Comparison of ENCODE assay signal across 13 cellular contexts in genomic region chr22:49281467-49282340, GRCh38.
DNase-seq lines count a peak whose midpoint lies in the region; ATAC-seq, FAIRE-seq and TF ChIP-seq lines count a peak whose summit lies in the region.
"Had no signal": no experiment of that assay in that cellular context is flagged by ENCODE, and none has a peak within 500 bp of the region (broad histone marks: within the 10 kb centered on the region; RNA-seq: fewer than 3 reads in every experiment).

No MANE protein-coding gene starts in this region.

- no peak overlapping the region for H3K27ac ChIP-seq in K562 (ENCODE audit: extremely low read depth, low read depth, low read length)
- no peak overlapping the region for H3K27ac ChIP-seq in small intestine (ENCODE audit: low read depth in 1 of 2, low read length in 1 of 2)
- H3K27ac ChIP-seq: BLaER1 had no signal

- H3K4me1 ChIP-seq in K562 (replicated peaks in 1 of 2; ENCODE audit: control insufficient read depth in 2 of 2, insufficient read depth in 2 of 2, low read length in 2 of 2) = no peaks in the 10 kb centered on the region
- H3K4me1 ChIP-seq in small intestine (ENCODE audit: control insufficient read depth in 2 of 2, insufficient read depth in 1 of 2, low read depth in 1 of 2, low read length in 1 of 2) = no peaks in the 10 kb centered on the region
- H3K4me1 ChIP-seq: BLaER1 had no signal

- FAIRE-seq in K562 (lab: Jason Lieb, UNC) (no peak), urothelium cell line (lab: Jason Lieb, UNC) (no peak), small intestine (lab: Jason Lieb, UNC) (no peak)
- FAIRE-seq: H54 had no signal

- no TSS peak for BruUV-seq in K562 (replicated peaks; lab: Mats Ljungman, UMichigan)

- H3K36me3 ChIP-seq in K562 (ENCODE audit: control insufficient read depth, insufficient read depth, low read length) (no peaks in the 10 kb centered on the region), small intestine (ENCODE audit: control insufficient read depth in 2 of 2, insufficient read depth in 2 of 2, low read length in 2 of 2) (no peaks in the 10 kb centered on the region)
- H3K36me3 ChIP-seq: BLaER1 had no signal

- H3K4me3 ChIP-seq in K562 = no peak overlapping the region
- H3K4me3 ChIP-seq in small intestine (ENCODE audit: low read depth in 1 of 2, low read length in 2 of 2) = no peak overlapping the region
- H3K4me3 ChIP-seq: BLaER1 had no signal

- H3K79me2 ChIP-seq in K562 (ENCODE audit: control insufficient read depth, insufficient read depth, low read length) = no peaks in the 10 kb centered on the region

- in situ Hi-C loops in K562 (cut with MboI) = no loop called here

- POLR2A ChIA-PET in K562 (lab: Yijun Ruan, JAX) = no interaction called here

- TF ChIP-seq RAD21 in K562 (CRISPR knock-in tag; conservative IDR thresholded peaks at IDR 0.05 in 1 of 2, IDR thresholded peaks at IDR 0.05 in 1 of 2) = no peak

- ATAC-seq in K562 = peak; percentile 55; the same call in 2 of the 3 replicates

- H3K9ac ChIP-seq in K562 (ENCODE audit: insufficient read depth in 1 of 2, low read depth in 2 of 2, low read length in 2 of 2) = no peak overlapping the region
- H3K9ac ChIP-seq: BLaER1 had no signal

- intact Hi-C loops in K562 (cut with micrococcal nuclease) = no loop called here

- no peaks in the 10 kb centered on the region for H4K20me1 ChIP-seq in K562 (replicated peaks; ENCODE audit: control insufficient read depth, insufficient read depth, low read length)
- H4K20me1 ChIP-seq: BLaER1 had no signal

- no peak for TF ChIP-seq EP300 in K562 (IDR thresholded peaks at IDR 0.05; ENCODE audit: low read length)

- no peak for TF ChIP-seq CTCF in K562 (IDR thresholded peaks at IDR 0.05 in 2 of 3, conservative IDR thresholded peaks at IDR 0.05 in 1 of 3; ENCODE audit: insufficient read depth in 2 of 3, low read depth in 1 of 3, low read length in 3 of 3)

- WGBS in K562 (ENCODE audit: insufficient coverage, low coverage, missing lambda C conversion rate) = 0% methylated on average over 12 of the region's 14 CpGs
- WGBS in small intestine, 3 donors = 53 to 73% (median 73%) methylated on average over 14 of the region's 14 CpGs

- H3K4me2 ChIP-seq in K562 (ENCODE audit: insufficient read depth, low read length) = no peak overlapping the region
- H3K4me2 ChIP-seq: BLaER1 had no signal

- no peak overlapping the region for H2AFZ ChIP-seq in K562 (ENCODE audit: low read depth, low read length)

- DNase-seq in Daoy (ENCODE audit: low read depth) (peak; percentile 93), OCI-M1 (lab: John Stamatoyannopoulos, UW) (peak; percentile 14), K562 (ENCODE audit: extremely low read depth in 1 of 4, low spot score in 3 of 4) (peak in 2 of 4 experiments; percentile 20 to 27), urothelium cell line (ENCODE audit: low spot score) (peak; percentile 78), cerebellum (ENCODE audit: low spot score) (no peak), dedifferentiated amniotic fluid mesenchymal stem cell (ENCODE audit: extremely low spot score) (no peak), small intestine (no peak)
- DNase-seq: CD8-positive, alpha-beta memory T cell; NCI-H1436; NCI-H2029; NCI-H748 treated with DMSO at 0.1 percent for 48 hours had no signal

- H3K9me1 ChIP-seq in K562 (ENCODE audit: control insufficient read depth, insufficient read depth, low read length) = no peaks in the 10 kb centered on the region

- H3K27me3 ChIP-seq in K562 (ENCODE audit: control insufficient read depth in 2 of 2, insufficient read depth in 2 of 2, low read length in 2 of 2) = peaks cover 0 to 34% of the 10 kb centered on the region in 2 experiments; a peak in 3 of 5 replicates
- peaks cover 0 to 3% of the 10 kb centered on the region in 2 donors for H3K27me3 ChIP-seq in small intestine (ENCODE audit: control insufficient read depth in 2 of 2, insufficient read depth in 2 of 2, low read length in 2 of 2)
- H3K27me3 ChIP-seq: BLaER1 had no signal

- CTCF ChIA-PET in K562 (lab: Yijun Ruan, JAX; ENCODE audit: low intra/inter-chr PET ratio) = no interaction called here

- H3K9me3 ChIP-seq in K562 (replicated peaks; ENCODE audit: control insufficient read depth, insufficient read depth, low read depth, low read length) = no peaks in the 10 kb centered on the region
- no peaks in the 10 kb centered on the region for H3K9me3 ChIP-seq in small intestine (ENCODE audit: control insufficient read depth, low read depth)
- H3K9me3 ChIP-seq: BLaER1 had no signal

- TF ChIP-seq POLR2A in K562 (conservative IDR thresholded peaks at IDR 0.05) = no peak

TF ChIP-seq in K562, 482 proteins besides CTCF, POLR2A, EP300 and RAD21 (continues in another document):
- TF ChIP-seq JUND (IDR thresholded peaks at IDR 0.05; ENCODE audit: borderline replicate concordance, low read depth, low read length) = 0 out of 2 replicates have a peak, but pooled peaks have one; percentile 35
- TF ChIP-seq JUND (tag; IDR thresholded peaks at IDR 0.05; ENCODE audit: borderline replicate concordance, low read depth, low read length) = no peak
- TF ChIP-seq EGR1 (conservative IDR thresholded peaks at IDR 0.05) = no peak
- TF ChIP-seq ZSCAN32 (CRISPR knock-in tag; IDR thresholded peaks at IDR 0.05) = no peak
- TF ChIP-seq FOXJ2 (tag; IDR thresholded peaks at IDR 0.05) = no peak
- no peak for TF ChIP-seq GABPB2 (CRISPR knock-in tag; conservative IDR thresholded peaks at IDR 0.05)
- TF ChIP-seq ZBTB9 (CRISPR knock-in tag; IDR thresholded peaks at IDR 0.05) = no peak
- TF ChIP-seq DNMT1 (IDR thresholded peaks at IDR 0.05) = no peak
- no peak for TF ChIP-seq CC2D1A (IDR thresholded peaks at IDR 0.05)
- no peak for TF ChIP-seq ZMIZ1 (IDR thresholded peaks at IDR 0.05; ENCODE audit: low read depth in 2 of 2, low read length in 2 of 2)
- TF ChIP-seq FOSL1 (tag; conservative IDR thresholded peaks at IDR 0.05) = peak; percentile 34; the same call in 1 of the 2 replicates
- peak; percentile 7; the same call in 1 of the 2 replicates for TF ChIP-seq ZNF316 (IDR thresholded peaks at IDR 0.05)
- TF ChIP-seq C11orf30 (IDR thresholded peaks at IDR 0.05; ENCODE audit: low read depth) = peak; percentile 34; the same call in 1 of the 2 replicates
- peak; percentile 57 for TF ChIP-seq NFIC (IDR thresholded peaks at IDR 0.05)
- TF ChIP-seq E2F5 (CRISPR knock-in tag; IDR thresholded peaks at IDR 0.05) = no peak
- peak; percentile 20; the same call in 1 of the 2 replicates for TF ChIP-seq ARID1B (IDR thresholded peaks at IDR 0.05)
- TF ChIP-seq CBX8 (IDR thresholded peaks at IDR 0.05; ENCODE audit: borderline replicate concordance, extremely low read depth, low read depth, low read length, poor library complexity, severe bottlenecking) = no peak
- TF ChIP-seq TOE1 (IDR thresholded peaks at IDR 0.05; ENCODE audit: borderline replicate concordance) = no peak
- no peak for TF ChIP-seq TOE1 (CRISPR knock-in tag; IDR thresholded peaks at IDR 0.05; ENCODE audit: borderline replicate concordance, low read depth)
- peak; percentile 23; the same call in 1 of the 2 replicates for TF ChIP-seq MAFF (IDR thresholded peaks at IDR 0.05; ENCODE audit: low read length)
- TF ChIP-seq CSDE1 (IDR thresholded peaks at IDR 0.05) = no peak
- peak; percentile 48 for TF ChIP-seq MAFG (tag; conservative IDR thresholded peaks at IDR 0.05)
- TF ChIP-seq MYC (IDR thresholded peaks at IDR 0.05; ENCODE audit: low read depth, low read length) = no peak
- no peak for TF ChIP-seq MYC (CRISPR knock-in tag; IDR thresholded peaks at IDR 0.05; ENCODE audit: borderline replicate concordance, low read depth)
- TF ChIP-seq HNRNPLL (IDR thresholded peaks at IDR 0.05; ENCODE audit: low read depth, low read length, poor library complexity, severe bottlenecking) = no peak

Comparison
In these comparisons a context has a peak if more than half of its experiments do, and no peak if none do; other contexts are left out.
1. DNase-seq: peak in Daoy (single experiment), OCI-M1 (single experiment) and urothelium cell line (single experiment); none in cerebellum (single experiment), dedifferentiated amniotic fluid mesenchymal stem cell (single experiment) and small intestine (single experiment).